12 cellular contexts compared by ENCODE assay signal in genomic region chr4:140789752-140790151, GRCh38. TPM values are rescaled to one million over a fixed set of nuclear protein-coding genes. Genes with fewer than 3 reads are reported as not detected.
DNase-seq lines count a peak whose midpoint lies in the region; ATAC-seq and TF ChIP-seq lines count a peak whose summit lies in the region.
"Had no signal": no experiment of that assay in that cellular context is flagged by ENCODE, and none has a peak within 500 bp of the region (broad histone marks: within the 10 kb centered on the region; RNA-seq: fewer than 3 reads in every experiment).

No MANE protein-coding gene starts in this region.

- H3K9me3 ChIP-seq in suprapubic skin = no peaks in the 10 kb centered on the region

- DNase-seq in SIG-M5 treated with dmso at 0.1 percent for 504 hours (lab: John Stamatoyannopoulos, UW; ENCODE audit: unreplicated experiment) (peak; percentile 20), SIG-M5 (lab: John Stamatoyannopoulos, UW) (no peak), suprapubic skin (ENCODE audit: low spot score in 2 of 2) (no peak)
- DNase-seq: activated naive CD8-positive, alpha-beta T cell treated with anti-CD3 and anti-CD28 coated beads, Interleukin-2, amount 10 ng/mL, durations not matched to agents 7 days and 5 days; NCI-H2029 treated with DMSO at 0.1 percent for 48 hours; T1000 had no signal

- H3K36me3 ChIP-seq in suprapubic skin = no peaks in the 10 kb centered on the region

- peak overlapping the region; percentile 92 for H3K27ac Mint-ChIP-seq in dendritic cell treated with granulocyte-macrophage colony-stimulating factor and Interleukin-4, amounts not matched to agents 40 ng/mL and 50 ng/mL, for 4 days
- H3K27ac Mint-ChIP-seq: activated naive CD8-positive, alpha-beta T cell treated with anti-CD3 and anti-CD28 coated beads, Interleukin-2, amount 10 ng/mL, durations not matched to agents 7 days and 5 days had no signal

- 35% methylated on average over 5 of the region's 5 CpGs for WGBS in suprapubic skin

- ATAC-seq in HG03378 (IDR thresholded peaks at IDR 0.05; ENCODE audit: unreplicated experiment) = peak; percentile 33
- ATAC-seq in HG03342 (IDR thresholded peaks at IDR 0.05; ENCODE audit: unreplicated experiment) = no peak
- ATAC-seq in HG03571 (IDR thresholded peaks at IDR 0.05; ENCODE audit: unreplicated experiment) = no peak
- ATAC-seq in HG02970 (IDR thresholded peaks at IDR 0.05; ENCODE audit: low FRiP score, unreplicated experiment) = no peak

- H3K27me3 ChIP-seq in suprapubic skin = no peaks in the 10 kb centered on the region

- peaks cover 54% of the 10 kb centered on the region for H3K4me1 Mint-ChIP-seq in dendritic cell treated with granulocyte-macrophage colony-stimulating factor and Interleukin-4, amounts not matched to agents 40 ng/mL and 50 ng/mL, for 4 days (ENCODE audit: low read depth)
- H3K4me1 Mint-ChIP-seq: activated naive CD8-positive, alpha-beta T cell treated with anti-CD3 and anti-CD28 coated beads, Interleukin-2, amount 10 ng/mL, durations not matched to agents 7 days and 5 days had no signal

- H3K4me3 ChIP-seq in suprapubic skin = no peak overlapping the region

- no peak for TF ChIP-seq EP300 in suprapubic skin (IDR thresholded peaks at IDR 0.05)

- intact Hi-C loops in dendritic cell treated with granulocyte-macrophage colony-stimulating factor and Interleukin-4, amounts not matched to agents 40 ng/mL and 50 ng/mL, for 4 days (cut with micrococcal nuclease) = loop anchor here (1.0 to 10.0 kb wide), 2 partner anchors 32 to 845 kb away; partner anchors contain the start of gene IL15

- H3K27ac ChIP-seq in suprapubic skin = peak overlapping the region; percentile 45
- H3K27ac ChIP-seq: 22Rv1 had no signal

- TF ChIP-seq POLR2A in suprapubic skin (IDR thresholded peaks at IDR 0.05) = no peak

- H3K4me3 Mint-ChIP-seq in dendritic cell treated with granulocyte-macrophage colony-stimulating factor and Interleukin-4, amounts not matched to agents 40 ng/mL and 50 ng/mL, for 4 days = peak overlapping the region; percentile 47
- H3K4me3 Mint-ChIP-seq: activated naive CD8-positive, alpha-beta T cell treated with anti-CD3 and anti-CD28 coated beads, Interleukin-2, amount 10 ng/mL, durations not matched to agents 7 days and 5 days had no signal

- no peaks in the 10 kb centered on the region for H3K36me3 Mint-ChIP-seq in dendritic cell treated with granulocyte-macrophage colony-stimulating factor and Interleukin-4, amounts not matched to agents 40 ng/mL and 50 ng/mL, for 4 days (ENCODE audit: low read depth)
- H3K36me3 Mint-ChIP-seq: activated naive CD8-positive, alpha-beta T cell treated with anti-CD3 and anti-CD28 coated beads, Interleukin-2, amount 10 ng/mL, durations not matched to agents 7 days and 5 days had no signal

- H3K27me3 Mint-ChIP-seq in dendritic cell treated with granulocyte-macrophage colony-stimulating factor and Interleukin-4, amounts not matched to agents 40 ng/mL and 50 ng/mL, for 4 days = no peaks in the 10 kb centered on the region

- H3K9me3 Mint-ChIP-seq in dendritic cell treated with granulocyte-macrophage colony-stimulating factor and Interleukin-4, amounts not matched to agents 40 ng/mL and 50 ng/mL, for 4 days = no peaks in the 10 kb centered on the region
- H3K9me3 Mint-ChIP-seq: activated naive CD8-positive, alpha-beta T cell treated with anti-CD3 and anti-CD28 coated beads, Interleukin-2, amount 10 ng/mL, durations not matched to agents 7 days and 5 days had no signal

- no peak for TF ChIP-seq CTCF in suprapubic skin (IDR thresholded peaks at IDR 0.05)

- H3K4me1 ChIP-seq in suprapubic skin = no peaks in the 10 kb centered on the region

RNA-seq across cellular contexts. Expression of gene TBC1D9, which starts 33.6 kb away (rescaled TPM):
- total RNA-seq in suprapubic skin = 1 to 10 TPM; 5.7 to 9.8 (median 8.9) TPM
